ENCODE assay signal across 27 cellular contexts in genomic region chr12:108449478-108449877, GRCh38.
"Had no signal": no experiment of that assay in that cellular context is flagged by ENCODE, and none has a peak within 500 bp of the region (broad histone marks: within the 10 kb centered on the region; RNA-seq: fewer than 3 reads in every experiment).

No MANE protein-coding gene starts in this region.

- H3K27me3 ChIP-seq: SJCRH30 had no signal

- DNase-seq: activated CD4-positive, alpha-beta T cell treated with anti-CD3 and anti-CD28 coated beads for 36 hours; activated CD8-positive, alpha-beta memory T cell treated with anti-CD3 and anti-CD28 coated beads, Interleukin-2, amount 50 U/mL, for 48 hours; activated CD8-positive, alpha-beta T cell treated with anti-CD3 and anti-CD28 coated beads, Interleukin-2, amount 10 ng/mL, durations not matched to agents 7 days and 5 days; activated naive CD4-positive, alpha-beta T cell treated with anti-CD3 and anti-CD28 coated beads, Interleukin-2, amount 50 U/mL, for 16 hours; activated naive CD8-positive, alpha-beta T cell treated with anti-CD3 and anti-CD28 coated beads, Interleukin-2, amount 10 ng/mL, durations not matched to agents 7 days and 5 days; activated T-cell treated with anti-CD3 and anti-CD28 coated beads, Interleukin-2, amount 50 U/mL, for 1 hour; adrenal gland; anterior cingulate cortex; caudate nucleus; Karpas-422; MM.1S; NCI-H1105; NCI-H1436; NCI-H1694 treated with DMSO at 0.1 percent for 48 hours; NCI-H2029 treated with DMSO at 0.1 percent for 48 hours; NCI-H446; NCI-H526; NK-92 treated with Interleukin-12 subunit alpha and Interleukin-12 subunit beta, amount 100 ng/mL, for 24 hours; OCI-M1; Right ventricle myocardium superior; RPMI8226; SJCRH30; T-cell; T-helper 2 cell; T1000 had no signal

- H3K4me1 ChIP-seq: adrenal gland, SJCRH30 had no signal

- H3K27ac ChIP-seq: adrenal gland, SJCRH30, VCaP had no signal

- H3K9me3 ChIP-seq: adrenal gland, SJCRH30 had no signal

- ATAC-seq: activated CD4-positive, alpha-beta T cell treated with anti-CD3 and anti-CD28 coated beads for 36 hours; activated CD8-positive, alpha-beta T cell treated with anti-CD3 and anti-CD28 coated beads, Interleukin-2, amount 10 ng/mL, durations not matched to agents 7 days and 5 days; Panc1; T-cell had no signal

- H3K4me3 ChIP-seq: adrenal gland, SJCRH30 had no signal

- H3K36me3 ChIP-seq: adrenal gland, SJCRH30 had no signal
